Comparison of ENCODE assay signal across 27 cellular contexts in the genomic region with DNA sequence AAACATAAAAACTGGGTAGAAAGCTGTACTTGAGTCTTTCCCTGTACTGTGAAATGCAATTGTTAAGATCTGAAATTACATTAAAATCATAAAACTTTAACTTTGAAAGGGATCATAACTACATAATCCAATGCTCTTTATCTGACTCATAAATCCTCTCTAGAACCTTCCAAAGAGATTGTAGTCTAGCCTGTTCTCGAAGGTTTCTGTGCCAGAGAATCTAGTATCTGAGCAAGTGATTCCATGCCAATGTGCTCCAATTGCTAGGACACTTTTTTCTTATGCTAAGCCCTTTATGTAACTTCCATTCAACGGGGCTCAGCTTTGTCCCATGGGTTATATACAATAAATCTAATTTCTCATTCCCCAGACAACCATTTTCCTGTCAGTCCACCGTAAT.
"Had no signal": no experiment of that assay in that cellular context is flagged by ENCODE, and none has a peak within 500 bp of the region (broad histone marks: within the 10 kb centered on the region; RNA-seq: fewer than 3 reads in every experiment).

No MANE protein-coding gene starts in this region.

- FAIRE-seq: bronchial epithelial cell, colon, pancreas had no signal

- ATAC-seq: foreskin keratinocyte; heart right ventricle; left ventricle myocardium superior; naive thymus-derived CD4-positive, alpha-beta T cell; pancreas; psoas muscle; T-helper 17 cell had no signal

- H3K4me3 Mint-ChIP-seq: activated CD4-positive, alpha-beta memory T cell treated with anti-CD3 and anti-CD28 coated beads for 36 hours; activated CD4-positive, alpha-beta T cell treated with anti-CD3 and anti-CD28 coated beads, Interleukin-2, amount 10 ng/mL, durations not matched to agents 24 days and 14 days; activated naive CD4-positive, alpha-beta T cell treated with anti-CD3 and anti-CD28 coated beads for 36 hours; activated naive CD8-positive, alpha-beta T cell treated with anti-CD3 and anti-CD28 coated beads for 36 hours; activated T-helper 1 cell treated with anti-CD3 and anti-CD28 coated beads, Interleukin-12 subunit alpha, Interleukin-12 subunit beta, Interleukin-2, Interleukin-4 antibody, amounts not matched to agents 30 ng/mL and 10 ng/mL and 1 ng/mL, durations not matched to agents 14 hours and 24 hours and 36 hours; central memory CD8-positive, alpha-beta T cell; naive thymus-derived CD4-positive, alpha-beta T cell; T-helper 17 cell had no signal

- H3K27me3 Mint-ChIP-seq: activated CD4-positive, alpha-beta memory T cell treated with anti-CD3 and anti-CD28 coated beads for 36 hours; activated CD4-positive, alpha-beta T cell treated with anti-CD3 and anti-CD28 coated beads, Interleukin-2, amount 10 ng/mL, durations not matched to agents 24 days and 14 days; activated naive CD8-positive, alpha-beta T cell treated with anti-CD3 and anti-CD28 coated beads for 36 hours; central memory CD8-positive, alpha-beta T cell; naive thymus-derived CD4-positive, alpha-beta T cell; T-helper 17 cell had no signal

- H3K4me1 Mint-ChIP-seq: central memory CD8-positive, alpha-beta T cell; naive thymus-derived CD4-positive, alpha-beta T cell had no signal

- H3K4me1 ChIP-seq: heart right ventricle, pancreas, psoas muscle, spleen, tibial nerve had no signal

- H3K27ac Mint-ChIP-seq: activated CD4-positive, alpha-beta memory T cell treated with anti-CD3 and anti-CD28 coated beads for 36 hours; activated CD4-positive, alpha-beta T cell treated with anti-CD3 and anti-CD28 coated beads, Interleukin-2, amount 10 ng/mL, durations not matched to agents 24 days and 14 days; activated naive CD4-positive, alpha-beta T cell treated with anti-CD3 and anti-CD28 coated beads for 36 hours; activated naive CD8-positive, alpha-beta T cell treated with anti-CD3 and anti-CD28 coated beads for 36 hours; activated T-helper 1 cell treated with anti-CD3 and anti-CD28 coated beads, Interleukin-12 subunit alpha, Interleukin-12 subunit beta, Interleukin-2, Interleukin-4 antibody, amounts not matched to agents 30 ng/mL and 10 ng/mL and 1 ng/mL, durations not matched to agents 14 hours and 24 hours and 36 hours; naive thymus-derived CD4-positive, alpha-beta T cell; T-helper 17 cell had no signal

- H3K9me3 Mint-ChIP-seq: activated CD4-positive, alpha-beta memory T cell treated with anti-CD3 and anti-CD28 coated beads for 36 hours; activated CD4-positive, alpha-beta T cell treated with anti-CD3 and anti-CD28 coated beads, Interleukin-2, amount 10 ng/mL, durations not matched to agents 24 days and 14 days; activated naive CD4-positive, alpha-beta T cell treated with anti-CD3 and anti-CD28 coated beads for 36 hours; activated naive CD8-positive, alpha-beta T cell treated with anti-CD3 and anti-CD28 coated beads for 36 hours; activated T-helper 1 cell treated with anti-CD3 and anti-CD28 coated beads, Interleukin-12 subunit alpha, Interleukin-12 subunit beta, Interleukin-2, Interleukin-4 antibody, amounts not matched to agents 30 ng/mL and 10 ng/mL and 1 ng/mL, durations not matched to agents 14 hours and 24 hours and 36 hours; central memory CD8-positive, alpha-beta T cell; naive thymus-derived CD4-positive, alpha-beta T cell had no signal

- H3K27ac ChIP-seq: heart right ventricle, pancreas, psoas muscle, spleen, tibial nerve had no signal

- H3K9me3 ChIP-seq: heart right ventricle, pancreas, psoas muscle, spleen, tibial nerve had no signal

- H3K27me3 ChIP-seq: foreskin keratinocyte, heart right ventricle, pancreas, spleen, tibial nerve had no signal

- H3K4me3 ChIP-seq: heart right ventricle, pancreas, psoas muscle, spleen, tibial nerve had no signal

- DNase-seq: activated CD4-positive, alpha-beta memory T cell treated with anti-CD3 and anti-CD28 coated beads for 36 hours; activated CD4-positive, alpha-beta T cell treated with anti-CD3 and anti-CD28 coated beads, Interleukin-2, amount 10 ng/mL, durations not matched to agents 24 days and 14 days; activated CD4-positive, CD25-positive, alpha-beta regulatory T cell treated with anti-CD3 and anti-CD28 coated beads, Interleukin-2, amount 50 U/mL, for 72 hours; activated CD8-positive, alpha-beta memory T cell treated with anti-CD3 and anti-CD28 coated beads, Interleukin-2, amount 50 U/mL, for 4 hours; activated effector memory CD4-positive, alpha-beta T cell treated with anti-CD3 and anti-CD28 coated beads, Interleukin-2, amount 50 U/mL, for 16 hours; activated naive CD4-positive, alpha-beta T cell treated with anti-CD3 and anti-CD28 coated beads for 36 hours; activated naive CD8-positive, alpha-beta T cell treated with anti-CD3 and anti-CD28 coated beads for 36 hours; activated T-cell treated with anti-CD3 and anti-CD28 coated beads, Interleukin-2, amount 50 U/mL, for 1 hour; amniotic stem cell; effector memory CD4-positive, alpha-beta T cell; foreskin keratinocyte; heart right ventricle; kidney glomerular epithelial cell; left ventricle myocardium superior; naive thymus-derived CD4-positive, alpha-beta T cell; pancreas; psoas muscle; spleen; stimulated activated CD4-positive, alpha-beta T cell treated with anti-CD3 and anti-CD28 coated beads, Interleukin-2, amount 100 ng/mL, for 48 hours; stimulated activated naive CD4-positive, alpha-beta T cell treated with Interleukin-2 at 50 U/mL for 16 hours; T-helper 17 cell; T1000 had no signal
